Comparison of ENCODE assay signal across 23 cellular contexts in the genomic region with DNA sequence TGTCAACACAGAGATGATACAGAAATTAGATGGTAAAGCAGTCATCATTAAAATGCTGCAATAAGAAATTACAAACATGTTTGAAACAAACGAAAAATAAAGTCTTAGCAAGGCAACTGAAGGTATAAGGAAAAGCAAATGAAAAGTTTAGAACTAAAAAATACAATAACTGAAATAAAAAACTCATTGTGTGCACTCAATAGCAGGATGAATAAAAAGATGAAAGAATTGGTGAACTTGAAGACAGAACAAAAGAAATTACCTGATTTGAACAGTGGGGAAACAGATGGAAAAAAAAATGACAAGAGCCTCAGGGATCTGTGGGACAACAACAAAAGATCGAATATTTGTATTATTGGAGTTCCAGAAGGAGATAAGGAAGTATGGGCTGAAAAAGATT. TPM values are rescaled to one million over a fixed set of nuclear protein-coding genes. Genes with fewer than 3 reads are reported as not detected.
DNase-seq lines count a peak whose midpoint lies in the region; ATAC-seq and TF ChIP-seq lines count a peak whose summit lies in the region.
"Had no signal": no experiment of that assay in that cellular context is flagged by ENCODE, and none has a peak within 500 bp of the region (broad histone marks: within the 10 kb centered on the region; RNA-seq: fewer than 3 reads in every experiment).

No MANE protein-coding gene starts in this region.

- H3K4me3 Mint-ChIP-seq in activated naive CD4-positive, alpha-beta T cell treated with anti-CD3 and anti-CD28 coated beads, Interleukin-2, amount 50 U/mL, for 24 hours = no peak overlapping the region
- H3K4me3 Mint-ChIP-seq: CD14-positive monocyte; CD4-positive, alpha-beta memory T cell; CD4-positive, CD25-positive, alpha-beta regulatory T cell; CD8-positive, alpha-beta memory T cell had no signal

- no peak for ATAC-seq in GM21515 (IDR thresholded peaks at IDR 0.05; ENCODE audit: unreplicated experiment)

- no peak for DNase-seq in activated naive CD4-positive, alpha-beta T cell treated with anti-CD3 and anti-CD28 coated beads, Interleukin-2, amount 50 U/mL, for 16 hours
- DNase-seq in ovary (no peak), retina (no peak)
- DNase-seq: 8988T; ACHN; BE2C; C1 segment of cervical spinal cord; CD4-positive, alpha-beta memory T cell; CD4-positive, CD25-positive, alpha-beta regulatory T cell; CD8-positive, alpha-beta memory T cell; COR-L47; DMS 273 treated with DMSO at 0.1 percent for 48 hours; DMS153; DMS53; DMS79; DND-41; GF-D8 had no signal

- H3K9me2 ChIP-seq in OCI-LY1 (ENCODE audit: low read depth, low read length) = no peaks in the 10 kb centered on the region

- H3K4me3 ChIP-seq in HEK293 (ENCODE audit: low read depth, low read length) (no peak overlapping the region), OCI-LY1 (ENCODE audit: low read depth, low read length, poor library complexity, severe bottlenecking) (no peak overlapping the region), ovary (no peak overlapping the region)
- H3K4me3 ChIP-seq: BLaER1 had no signal

- no peaks in the 10 kb centered on the region for H3K79me2 ChIP-seq in OCI-LY1 (ENCODE audit: insufficient read depth, low read length)

- POLR2A ChIA-PET in HEK293 (lab: Yijun Ruan, JAX) = no interaction called here

- 70 to 85% (median 83%) methylated on average over 2 of the region's 2 CpGs for WGBS in ovary, 3 donors

- H3K9me3 ChIP-seq in HEK293 (ENCODE audit: control insufficient read depth, insufficient read depth, low read depth, low read length) = no peaks in the 10 kb centered on the region
- H3K9me3 ChIP-seq in OCI-LY1 (ENCODE audit: low read length) = peaks cover 5% of the 10 kb centered on the region
- H3K9me3 ChIP-seq in ovary = no peaks in the 10 kb centered on the region
- H3K9me3 ChIP-seq: BE2C had no signal

- TF ChIP-seq EP300 in ovary (IDR thresholded peaks at IDR 0.05) = no peak

- H4K20me1 ChIP-seq in OCI-LY1 (ENCODE audit: insufficient read depth, low read length) = no peaks in the 10 kb centered on the region
- H4K20me1 ChIP-seq: BLaER1 had no signal

- TF ChIP-seq POLR2A in ovary (IDR thresholded peaks at IDR 0.05) = no peak

- H2AFZ ChIP-seq in OCI-LY1 (ENCODE audit: low read length) = no peak overlapping the region

- intact Hi-C loops in ovary (cut with DNase I) = no loop called here

- H3K27me3 ChIP-seq in OCI-LY1 (ENCODE audit: insufficient read depth, low read length) (no peaks in the 10 kb centered on the region), ovary (no peaks in the 10 kb centered on the region)
- H3K27me3 ChIP-seq: BE2C, BLaER1 had no signal

- H3K4me1 Mint-ChIP-seq in activated naive CD4-positive, alpha-beta T cell treated with anti-CD3 and anti-CD28 coated beads, Interleukin-2, amount 50 U/mL, for 24 hours = peaks cover 4% of the 10 kb centered on the region
- H3K4me1 Mint-ChIP-seq: CD4-positive, alpha-beta memory T cell; CD8-positive, alpha-beta memory T cell had no signal

- H3K36me3 Mint-ChIP-seq in activated naive CD4-positive, alpha-beta T cell treated with anti-CD3 and anti-CD28 coated beads, Interleukin-2, amount 50 U/mL, for 24 hours = peaks cover 5% of the 10 kb centered on the region
- H3K36me3 Mint-ChIP-seq: CD14-positive monocyte; CD4-positive, CD25-positive, alpha-beta regulatory T cell had no signal

- H3K27me3 Mint-ChIP-seq in activated naive CD4-positive, alpha-beta T cell treated with anti-CD3 and anti-CD28 coated beads, Interleukin-2, amount 50 U/mL, for 24 hours = peaks cover 13% of the 10 kb centered on the region

- peaks cover 13% of the 10 kb centered on the region for H3K9me3 Mint-ChIP-seq in activated naive CD4-positive, alpha-beta T cell treated with anti-CD3 and anti-CD28 coated beads, Interleukin-2, amount 50 U/mL, for 24 hours

- CTCF ChIA-PET in HEK293 (lab: Yijun Ruan, JAX) = interaction anchor here (0.6 kb wide), 1 partner anchor 22 kb away, joined by 3 read pairs; no protein-coding TSS in a partner anchor

- H3K36me3 ChIP-seq in HEK293 (ENCODE audit: control insufficient read depth in 2 of 2, insufficient read depth in 1 of 2, low read length in 2 of 2) (no peaks in the 10 kb centered on the region), OCI-LY1 (ENCODE audit: insufficient read depth, low read length) (no peaks in the 10 kb centered on the region; the same call in 1 of the 2 replicates), ovary (no peaks in the 10 kb centered on the region)
- H3K36me3 ChIP-seq: BE2C, BLaER1 had no signal

- no peak overlapping the region for H3K4me2 ChIP-seq in OCI-LY1 (ENCODE audit: low read length)
- H3K4me2 ChIP-seq: BLaER1 had no signal

- no peak overlapping the region for H3K27ac ChIP-seq in HEK293 (ENCODE audit: extremely low read depth, low read depth, low read length)
- peak overlapping the region; percentile 98 for H3K27ac ChIP-seq in OCI-LY1 (ENCODE audit: low read depth, low read length, poor library complexity, severe bottlenecking)
- H3K27ac ChIP-seq in ovary = no peak overlapping the region
- H3K27ac ChIP-seq: BLaER1 had no signal

- H3K27ac Mint-ChIP-seq in activated naive CD4-positive, alpha-beta T cell treated with anti-CD3 and anti-CD28 coated beads, Interleukin-2, amount 50 U/mL, for 24 hours = peak overlapping the region; percentile 32
- H3K27ac Mint-ChIP-seq: CD14-positive monocyte; CD4-positive, alpha-beta memory T cell; CD4-positive, CD25-positive, alpha-beta regulatory T cell; CD8-positive, alpha-beta memory T cell had no signal

- TF ChIP-seq CTCF in HEK293 (tag by site-specific recombination; IDR thresholded peaks at IDR 0.05) = no peak
- TF ChIP-seq CTCF in OCI-LY1 (IDR thresholded peaks at IDR 0.05; ENCODE audit: low read length) = no peak
- no peak for TF ChIP-seq CTCF in ovary (IDR thresholded peaks at IDR 0.05)

- H3K9ac ChIP-seq in OCI-LY1 (ENCODE audit: low read length) = no peak overlapping the region
- H3K9ac ChIP-seq: BLaER1 had no signal

- peaks cover 7% of the 10 kb centered on the region; the same call in 1 of the 2 replicates for H3F3A ChIP-seq in OCI-LY1 (ENCODE audit: insufficient read depth, low read length)

- H3K4me1 ChIP-seq in HEK293 (ENCODE audit: control insufficient read depth, insufficient read depth, low read length) (peaks cover 9% of the 10 kb centered on the region), OCI-LY1 (ENCODE audit: insufficient read depth, low read length, severe bottlenecking) (peaks cover 44% of the 10 kb centered on the region), ovary (ENCODE audit: insufficient read depth) (no peaks in the 10 kb centered on the region)
- H3K4me1 ChIP-seq: BE2C had no signal

TF ChIP-seq in HEK293, 187 proteins besides CTCF, POLR2A, EP300 and RAD21:
- TF ChIP-seq SALL2 (tag by site-specific recombination; IDR thresholded peaks at IDR 0.05; ENCODE audit: borderline replicate concordance) (no peak), SETDB1 (IDR thresholded peaks at IDR 0.05; ENCODE audit: insufficient read length, low read length) (peak; percentile 90)
TF ChIP-seq in HEK293: peak in this region for 1.

RNA-seq across cellular contexts. Expression of a gene that starts 46.5 kb away (rescaled TPM):
- total RNA-seq in ovary = 10 to 100 TPM; 28.5 to 64.1 (median 53.7) TPM
- polyA plus RNA-seq in ovary = 10 to 100 TPM; 31.0 to 44.7 TPM
